ENCODE assay signal across 8 cellular contexts in genomic region chr21:39347537-39347936, GRCh38. TPM values are rescaled to one million over a fixed set of nuclear protein-coding genes. Genes with fewer than 3 reads are reported as not detected.
DNase-seq lines count a peak whose midpoint lies in the region; ATAC-seq and TF ChIP-seq lines count a peak whose summit lies in the region.

No MANE protein-coding gene starts in this region.

- H3K27ac ChIP-seq in sigmoid colon: peak overlapping the region; percentile 91 to 97 (median 94)

- H3K4me1 ChIP-seq in HAP-1 (peaks cover 29% of the 10 kb centered on the region), sigmoid colon (peaks cover 0 to 35% (median 18%) of the 10 kb centered on the region in 4 donors)

- TF ChIP-seq EP300 in sigmoid colon (IDR thresholded peaks at IDR 0.05): no peak

- peaks cover 42 to 46% (median 43%) of the 10 kb centered on the region in 3 donors for H3K4me1 Mint-ChIP-seq in T-cell

- DNase-seq in HAP-1 (ENCODE audit: low spot score in 2 of 2): no peak
- DNase-seq in T-cell: no peak
- peak; percentile 12 for DNase-seq in fibroblast of the aortic adventitia (ENCODE audit: low read depth)
- DNase-seq in sigmoid colon: no peak
- DNase-seq in dedifferentiated amniotic fluid mesenchymal stem cell (ENCODE audit: extremely low spot score): no peak

- intact Hi-C loops in sigmoid colon (cut with DNase I): no loop called here

- peak overlapping the region; percentile 83 to 87 for H3K27ac Mint-ChIP-seq in T-cell

- H3K9me3 ChIP-seq in HAP-1: no peaks in the 10 kb centered on the region
- no peaks in the 10 kb centered on the region for H3K9me3 ChIP-seq in sigmoid colon

- ATAC-seq in T-cell (replicated peaks in 1 of 4) (no peak), GM19328 (IDR thresholded peaks at IDR 0.05; ENCODE audit: unreplicated experiment) (no peak), GM18861 (IDR thresholded peaks at IDR 0.05; ENCODE audit: unreplicated experiment) (no peak), HG03280 (IDR thresholded peaks at IDR 0.05; ENCODE audit: unreplicated experiment) (no peak)

- peaks cover 32% of the 10 kb centered on the region for H3K36me3 Mint-ChIP-seq in T-cell

- H3K27me3 ChIP-seq in HAP-1 (ENCODE audit: low read depth): no peaks in the 10 kb centered on the region
- no peaks in the 10 kb centered on the region for H3K27me3 ChIP-seq in sigmoid colon

- no peaks in the 10 kb centered on the region for H3K9me3 Mint-ChIP-seq in T-cell

- H3K4me3 ChIP-seq in HAP-1: peak overlapping the region; percentile 77
- H3K4me3 ChIP-seq in fibroblast of the aortic adventitia (ENCODE audit: low read depth, low read length): peak overlapping the region; percentile 86
- H3K4me3 ChIP-seq in sigmoid colon: peak overlapping the region; percentile 58 to 75 (median 70)

- POLR2A ChIA-PET in T-cell (lab: Charles Lee): interaction anchor here (0.6 to 1.2 kb wide), 5 partner anchors 32 to 1977 kb away, joined by 3 to 7 read pairs (median 4); no protein-coding TSS in a partner anchor

- CTCF ChIA-PET in T-cell (lab: Charles Lee): interaction anchor here (0.5 to 2.0 kb wide), 5 partner anchors 30 to 40 kb away, joined by 3 to 10 read pairs (median 3); a partner anchor contains a TSS

- in situ Hi-C loops in HAP-1 (cut with MboI; ENCODE audit: low sequenced_read_pairs): no loop called here

- H3K27me3 Mint-ChIP-seq in T-cell: no peaks in the 10 kb centered on the region

- peak overlapping the region; percentile 84 to 90 (median 88) for H3K4me3 Mint-ChIP-seq in T-cell

- WGBS in sigmoid colon, 2 donors: 3 to 9% methylated on average over 10 of the region's 10 CpGs

- no peak for TF ChIP-seq POLR2A in sigmoid colon (IDR thresholded peaks at IDR 0.05)

- TF ChIP-seq CTCF in fibroblast of the aortic adventitia (IDR thresholded peaks at IDR 0.05; ENCODE audit: insufficient read depth, low read length) (no peak), sigmoid colon (IDR thresholded peaks at IDR 0.05) (no peak)

- H3K36me3 ChIP-seq in HAP-1 (replicated peaks): peaks cover 44% of the 10 kb centered on the region
- peaks cover 0 to 38% (median 10%) of the 10 kb centered on the region in 4 donors for H3K36me3 ChIP-seq in sigmoid colon

RNA-seq across cellular contexts. Expression of gene HMGN1, which starts 1.4 kb away (rescaled TPM):
- total RNA-seq in T-cell (100 to 1,000 TPM; 206 to 254 (median 239) TPM), fibroblast of the aortic adventitia (ENCODE audit: low replicate concordance) (155 and 165 TPM in 2 replicates), sigmoid colon (10 to 100 TPM; 48.2 to 73.3 (median 66.4) TPM)
- polyA plus RNA-seq in sigmoid colon: 100 to 1,000 TPM; 166 to 191 (median 174) TPM

RNA-seq across cellular contexts. Expression of gene BRWD1, which starts 34.1 kb away (rescaled TPM):
- total RNA-seq in T-cell: 10 to 100 TPM; 70.2 to 86.3 (median 75.2) TPM
- 54.0 and 80.5 TPM in 2 replicates for total RNA-seq in fibroblast of the aortic adventitia (ENCODE audit: low replicate concordance)
- total RNA-seq in sigmoid colon: 10 to 100 TPM; 53.5 to 92.5 (median 70.4) TPM
- polyA plus RNA-seq in sigmoid colon: 10 to 100 TPM in 2 of 3 donors, 1 to 10 TPM in 1; 8.3 to 12.0 (median 11.2) TPM
